In genomic region chr1:179417760-179418159, GRCh38 we compare ENCODE assay signal across 10 cellular contexts. TPM values are rescaled to one million over a fixed set of nuclear protein-coding genes. Genes with fewer than 3 reads are reported as not detected.
"Had no signal": no experiment of that assay in that cellular context is flagged by ENCODE, and none has a peak within 500 bp of the region (broad histone marks: within the 10 kb centered on the region; RNA-seq: fewer than 3 reads in every experiment).

No MANE protein-coding gene starts in this region.

RNA-seq across cellular contexts. Expression of gene AXDND1, which starts 52.0 kb away (rescaled TPM):
- total RNA-seq: left lobe of liver, left ventricle myocardium inferior, left ventricle myocardium superior, lung microvascular endothelial cell, mesenteric fat pad, mononuclear cell, myocyte had no signal
- polyA plus RNA-seq: immature natural killer cell; liver; naive thymus-derived CD4-positive, alpha-beta T cell had no signal
